27 cellular contexts compared by ENCODE assay signal in the genomic region with DNA sequence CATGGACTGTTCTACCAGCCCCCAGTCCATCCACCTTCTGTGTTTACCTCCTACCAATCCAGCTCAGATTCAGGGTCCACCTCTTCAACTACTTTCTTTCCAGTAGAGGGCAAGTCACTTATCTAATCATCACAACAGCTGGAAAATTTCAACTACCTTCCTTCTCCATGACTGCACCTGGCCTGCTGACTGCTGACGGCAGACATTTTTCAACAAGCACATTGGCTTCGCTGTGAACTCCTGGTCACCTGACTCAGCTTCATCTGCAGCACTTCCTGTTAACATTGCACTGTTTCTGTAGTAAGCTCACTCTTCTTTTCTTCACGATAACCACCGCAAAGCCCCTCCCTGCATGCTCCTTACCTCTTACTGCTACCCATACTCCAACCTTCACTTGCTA.
"Had no signal": no experiment of that assay in that cellular context is flagged by ENCODE, and none has a peak within 500 bp of the region (broad histone marks: within the 10 kb centered on the region; RNA-seq: fewer than 3 reads in every experiment).

No MANE protein-coding gene starts in this region.

- ATAC-seq: activated CD8-positive, alpha-beta T cell treated with anti-CD3 and anti-CD28 coated beads for 36 hours; activated T-cell treated with anti-CD3 and anti-CD28 coated beads, Interleukin-2, amount 50 U/mL, for 72 hours; T-helper 17 cell had no signal

- DNase-seq: activated CD4-positive, alpha-beta T cell treated with anti-CD3 and anti-CD28 coated beads for 4 hours; activated CD4-positive, CD25-positive, alpha-beta regulatory T cell; activated CD8-positive, alpha-beta memory T cell treated with anti-CD3 and anti-CD28 coated beads, Interleukin-2, amount 50 U/mL, for 4 hours; activated CD8-positive, alpha-beta T cell treated with anti-CD3 and anti-CD28 coated beads for 36 hours; activated gamma-delta T cell treated with Interleukin-2 at 50 U/mL for 16 hours; activated naive CD4-positive, alpha-beta T cell treated with anti-CD3 and anti-CD28 coated beads, Interleukin-2, amount 10 ng/mL, durations not matched to agents 7 days and 5 days; activated naive CD8-positive, alpha-beta T cell treated with anti-CD3 and anti-CD28 coated beads, Interleukin-2, amount 10 ng/mL, durations not matched to agents 7 days and 5 days; activated T-cell treated with anti-CD3 and anti-CD28 coated beads, Interleukin-2, amount 50 U/mL, for 72 hours; adrenal gland; anterior cingulate cortex; caudate nucleus; colonic mucosa; MG63; NCI-H1092; NCI-H1417; NCI-H1930; NCI-H345; NCI-H510A; NCI-H526 treated with DMSO at 0.1 percent for 48 hours; NCI-H82; Peyer's patch; SHP77; T-helper 17 cell; T-helper 9 cell had no signal

- H3K27ac ChIP-seq: adrenal gland, colonic mucosa, KMS-11, Peyer's patch, SJSA1 had no signal

- H3K27ac Mint-ChIP-seq: activated CD8-positive, alpha-beta T cell treated with anti-CD3 and anti-CD28 coated beads for 36 hours; activated naive CD4-positive, alpha-beta T cell treated with anti-CD3 and anti-CD28 coated beads, Interleukin-2, amount 10 ng/mL, durations not matched to agents 7 days and 5 days; activated naive CD8-positive, alpha-beta T cell treated with anti-CD3 and anti-CD28 coated beads, Interleukin-2, amount 10 ng/mL, durations not matched to agents 7 days and 5 days; activated T-cell treated with anti-CD3 and anti-CD28 coated beads, Interleukin-2, amount 50 U/mL, for 72 hours; activated T-helper 2 cell treated with anti-CD3 and anti-CD28 coated beads, Interferon-gamma antibody, Interleukin-2, Interleukin-4, amounts not matched to agents 10 μg/mL and 5 μg/mL and 100 μg/mL, durations not matched to agents 14 hours and 24 hours and 36 hours; T-helper 17 cell had no signal

- H3K4me3 ChIP-seq: adrenal gland, colonic mucosa, MG63, Peyer's patch, SJSA1 had no signal

- H3K4me3 Mint-ChIP-seq: activated CD8-positive, alpha-beta T cell treated with anti-CD3 and anti-CD28 coated beads for 36 hours; activated naive CD4-positive, alpha-beta T cell treated with anti-CD3 and anti-CD28 coated beads, Interleukin-2, amount 10 ng/mL, durations not matched to agents 7 days and 5 days; activated naive CD8-positive, alpha-beta T cell treated with anti-CD3 and anti-CD28 coated beads, Interleukin-2, amount 10 ng/mL, durations not matched to agents 7 days and 5 days; activated T-cell treated with anti-CD3 and anti-CD28 coated beads, Interleukin-2, amount 50 U/mL, for 72 hours; T-helper 17 cell had no signal

- H3K36me3 Mint-ChIP-seq: activated naive CD4-positive, alpha-beta T cell treated with anti-CD3 and anti-CD28 coated beads, Interleukin-2, amount 10 ng/mL, durations not matched to agents 7 days and 5 days; activated naive CD8-positive, alpha-beta T cell treated with anti-CD3 and anti-CD28 coated beads, Interleukin-2, amount 10 ng/mL, durations not matched to agents 7 days and 5 days had no signal

- H3K4me1 Mint-ChIP-seq: activated naive CD4-positive, alpha-beta T cell treated with anti-CD3 and anti-CD28 coated beads, Interleukin-2, amount 10 ng/mL, durations not matched to agents 7 days and 5 days; activated naive CD8-positive, alpha-beta T cell treated with anti-CD3 and anti-CD28 coated beads, Interleukin-2, amount 10 ng/mL, durations not matched to agents 7 days and 5 days; T-helper 17 cell had no signal

- H3K36me3 ChIP-seq: adrenal gland, colonic mucosa, MG63, Peyer's patch, SJSA1 had no signal

- H3K4me1 ChIP-seq: adrenal gland, colonic mucosa, Peyer's patch, SJSA1 had no signal

- H3K9me3 Mint-ChIP-seq: activated CD8-positive, alpha-beta T cell treated with anti-CD3 and anti-CD28 coated beads for 36 hours; activated naive CD4-positive, alpha-beta T cell treated with anti-CD3 and anti-CD28 coated beads, Interleukin-2, amount 10 ng/mL, durations not matched to agents 7 days and 5 days; activated naive CD8-positive, alpha-beta T cell treated with anti-CD3 and anti-CD28 coated beads, Interleukin-2, amount 10 ng/mL, durations not matched to agents 7 days and 5 days; activated T-cell treated with anti-CD3 and anti-CD28 coated beads, Interleukin-2, amount 50 U/mL, for 72 hours; activated T-helper 2 cell treated with anti-CD3 and anti-CD28 coated beads, Interferon-gamma antibody, Interleukin-2, Interleukin-4, amounts not matched to agents 10 μg/mL and 5 μg/mL and 100 μg/mL, durations not matched to agents 14 hours and 24 hours and 36 hours had no signal

- H3K27me3 Mint-ChIP-seq: activated CD8-positive, alpha-beta T cell treated with anti-CD3 and anti-CD28 coated beads for 36 hours; T-helper 17 cell had no signal

- H3K9me3 ChIP-seq: adrenal gland, colonic mucosa, Peyer's patch, SJSA1 had no signal

- H3K9ac ChIP-seq: KMS-11 had no signal

- H3K27me3 ChIP-seq: adrenal gland, colonic mucosa, MG63, Peyer's patch, SJSA1 had no signal

- H3K4me2 ChIP-seq: KMS-11 had no signal
